Comparison of ENCODE assay signal across 8 cellular contexts in genomic region chr14:25132734-25133422, GRCh38.
DNase-seq lines count a peak whose midpoint lies in the region; ATAC-seq and TF ChIP-seq lines count a peak whose summit lies in the region.

No MANE protein-coding gene starts in this region.

- peaks cover 31 to 58% of the 10 kb centered on the region in 2 donors for H3K27me3 Mint-ChIP-seq in CD8-positive, alpha-beta memory T cell
- H3K27me3 Mint-ChIP-seq in natural killer cell (ENCODE audit: low read depth in 2 of 2) = peaks cover 42 to 63% of the 10 kb centered on the region in 2 donors

- H3K36me3 ChIP-seq in CD8-positive, alpha-beta memory T cell (ENCODE audit: insufficient read depth, low read length) = no peaks in the 10 kb centered on the region

- peaks cover 3% of the 10 kb centered on the region for H3K27me3 ChIP-seq in CD8-positive, alpha-beta memory T cell (ENCODE audit: insufficient read depth, low read length, poor library complexity, severe bottlenecking)

- H3K9me3 ChIP-seq in CD8-positive, alpha-beta memory T cell (ENCODE audit: low read length) = no peaks in the 10 kb centered on the region

- peak; percentile 11 to 54 (median 21) for DNase-seq in CD8-positive, alpha-beta memory T cell
- DNase-seq in HPDE6-E6E7 (ENCODE audit: extremely low spot score) (peak; percentile 54), NOMO-1 treated with DMSO at 0.1 percent for 48 hours (lab: John Stamatoyannopoulos, UW; ENCODE audit: unreplicated experiment) (peak; percentile 39), fibroblast of mammary gland (ENCODE audit: low read depth) (peak; percentile 64), natural killer cell (peak; percentile 32), superior temporal gyrus (ENCODE audit: extremely low spot score) (peak; percentile 89)
- peak; percentile 74 for DNase-seq in activated CD8-positive, alpha-beta memory T cell treated with anti-CD3 and anti-CD28 coated beads, Interleukin-2, amount 50 U/mL, for 48 hours

- no peaks in the 10 kb centered on the region for H3K4me1 ChIP-seq in CD8-positive, alpha-beta memory T cell (ENCODE audit: insufficient read depth, low read length)

- H3K4me1 Mint-ChIP-seq in CD8-positive, alpha-beta memory T cell = peaks cover 4% of the 10 kb centered on the region in 3 donors
- H3K4me1 Mint-ChIP-seq in natural killer cell = peaks cover 8 to 9% of the 10 kb centered on the region in 2 donors

- no peak overlapping the region for H3K4me3 ChIP-seq in CD8-positive, alpha-beta memory T cell (ENCODE audit: low read length)
- no peak overlapping the region for H3K4me3 ChIP-seq in fibroblast of mammary gland (ENCODE audit: control insufficient read depth, low read depth, low read length)

- H3K4me3 Mint-ChIP-seq in CD8-positive, alpha-beta memory T cell = no peak overlapping the region
- no peak overlapping the region for H3K4me3 Mint-ChIP-seq in natural killer cell

- intact Hi-C loops in natural killer cell (cut with micrococcal nuclease) = loop anchor here (1.0 to 5.0 kb wide), 3 partner anchors 423 to 651 kb away; partner anchors contain the start of gene GZMH

- H3K36me3 Mint-ChIP-seq in CD8-positive, alpha-beta memory T cell = no peaks in the 10 kb centered on the region
- no peaks in the 10 kb centered on the region for H3K36me3 Mint-ChIP-seq in natural killer cell

- H3K27ac ChIP-seq in CD8-positive, alpha-beta memory T cell (ENCODE audit: low read depth, low read length) = no peak overlapping the region

- TF ChIP-seq CTCF in fibroblast of mammary gland (conservative IDR thresholded peaks at IDR 0.05; ENCODE audit: control insufficient read depth, insufficient read depth, low read depth, low read length) (peak; percentile 80), natural killer cell (IDR thresholded peaks at IDR 0.05) (peak; percentile 80)

- peak; percentile 82 for ATAC-seq in GM19455 (IDR thresholded peaks at IDR 0.05; ENCODE audit: unreplicated experiment)
- ATAC-seq in natural killer cell = peak; percentile 93 to 100 (median 99)

- POLR2A ChIA-PET in CD8-positive, alpha-beta memory T cell (lab: Charles Lee) = no interaction called here

- CTCF ChIA-PET in CD8-positive, alpha-beta memory T cell (lab: Charles Lee) = interaction anchor here (0.9 to 2.5 kb wide), 9 partner anchors 14 to 652 kb away, joined by 3 to 24 read pairs (median 5); no protein-coding TSS in a partner anchor

- H3K27ac Mint-ChIP-seq in CD8-positive, alpha-beta memory T cell = no peak overlapping the region
- H3K27ac Mint-ChIP-seq in natural killer cell = no peak overlapping the region

- H3K9me3 Mint-ChIP-seq in CD8-positive, alpha-beta memory T cell = no peaks in the 10 kb centered on the region
- H3K9me3 Mint-ChIP-seq in natural killer cell = no peaks in the 10 kb centered on the region

Comparison
In these comparisons a context has a peak if more than half of its experiments do, and no peak if none do; other contexts are left out.
1. DNase-seq: peak in every context shown above with its lines; median percentile 89 in superior temporal gyrus; 74 in activated CD8-positive, alpha-beta memory T cell treated with anti-CD3 and anti-CD28 coated beads, Interleukin-2, amount 50 U/mL, for 48 hours; 64 in fibroblast of mammary gland; 54 in HPDE6-E6E7; 39 in NOMO-1 treated with DMSO at 0.1 percent for 48 hours; 32 in natural killer cell; 21 in CD8-positive, alpha-beta memory T cell.